14 cellular contexts compared by ENCODE assay signal in genomic region chr11:124934862-124935547, GRCh38. TPM values are rescaled to one million over a fixed set of nuclear protein-coding genes. Genes with fewer than 3 reads are reported as not detected.
DNase-seq lines count a peak whose midpoint lies in the region; ATAC-seq, FAIRE-seq and TF ChIP-seq lines count a peak whose summit lies in the region.
"Had no signal": no experiment of that assay in that cellular context is flagged by ENCODE, and none has a peak within 500 bp of the region (broad histone marks: within the 10 kb centered on the region; RNA-seq: fewer than 3 reads in every experiment).

No MANE protein-coding gene starts in this region.

- no peak overlapping the region for H3K4ac ChIP-seq in H1 (replicated peaks; ENCODE audit: insufficient read length, low read depth, low read length)

- CTCF ChIA-PET in H1 (lab: Charles Lee; ENCODE audit: partially characterized antibody), result interaction anchor here (0.6 to 5.8 kb wide), 20 partner anchors 10 to 494 kb away, joined by 3 to 38 read pairs (median 4); partner anchors contain the start of genes CCDC15, HEPN1 and SLC37A2

- no peak for TF ChIP-seq EP300 in H1 (IDR thresholded peaks at IDR 0.05; ENCODE audit: borderline replicate concordance in 1 of 2, low read depth in 2 of 2, low read length in 2 of 2)

- no peak overlapping the region for H3K14ac ChIP-seq in H1 (ENCODE audit: insufficient read length)

- H3K79me2 ChIP-seq in H1 (ENCODE audit: control insufficient read depth in 1 of 2, insufficient read depth in 2 of 2, low read length in 2 of 2), result no peaks in the 10 kb centered on the region

- no peak overlapping the region for H2BK120ac ChIP-seq in H1 (replicated peaks; ENCODE audit: low read depth, low read length)

- peaks cover 0 to 3% (median 0%) of the 10 kb centered on the region in 4 experiments; a peak in 1 of 7 replicates for H3K4me1 ChIP-seq in H1 (replicated peaks in 1 of 4; ENCODE audit: control insufficient read depth in 3 of 4, insufficient read depth in 4 of 4, low read length in 3 of 4)

- H2BK5ac ChIP-seq in H1 (ENCODE audit: low read depth, low read length), result no peak overlapping the region

- H3K9ac ChIP-seq in H1 (replicated peaks in 1 of 4; ENCODE audit: extremely low read depth in 1 of 4, low read depth in 3 of 4, low read length in 3 of 4), result no peak overlapping the region

- no peaks in the 10 kb centered on the region for H3K36me3 ChIP-seq in H1 (ENCODE audit: control insufficient read depth in 2 of 4, insufficient read depth in 4 of 4, low read length in 3 of 4)

- no peak overlapping the region for H3K27ac ChIP-seq in H1 (ENCODE audit: low read depth, low read length)

- ATAC-seq in HG03432 (IDR thresholded peaks at IDR 0.05; ENCODE audit: unreplicated experiment) (no peak), HG03469 (IDR thresholded peaks at IDR 0.05; ENCODE audit: unreplicated experiment) (no peak), GM18520 (IDR thresholded peaks at IDR 0.05; ENCODE audit: unreplicated experiment) (no peak)
- ATAC-seq: left colon had no signal

- no peaks in the 10 kb centered on the region; the same call in 1 of the 2 replicates for H3K23me2 ChIP-seq in H1 (ENCODE audit: low read depth, low read length)

- H2BK20ac ChIP-seq in H1 (ENCODE audit: low read length), result no peak overlapping the region

- H2BK12ac ChIP-seq in H1 (ENCODE audit: low read depth, low read length), result no peak overlapping the region

- H2BK15ac ChIP-seq in H1 (ENCODE audit: low read length), result no peak overlapping the region

- no peak overlapping the region for H3K56ac ChIP-seq in H1 (replicated peaks; ENCODE audit: insufficient read length, low read depth, low read length)

- H3K79me1 ChIP-seq in H1 (ENCODE audit: low read depth, low read length), result no peaks in the 10 kb centered on the region

- peak; percentile 68 for DNase-seq in AG20443 (ENCODE audit: low spot score)
- DNase-seq in LHCN-M2 (ENCODE audit: low read depth), result peak; percentile 81
- no peak for DNase-seq in H1 (ENCODE audit: low read depth in 1 of 2, low spot score in 2 of 2)
- DNase-seq in midbrain (lab: John Stamatoyannopoulos, UW), result peak; percentile 63
- DNase-seq in RKO (ENCODE audit: low spot score), result no peak
- DNase-seq: activated CD4-positive, alpha-beta T cell treated with anti-CD3 and anti-CD28 coated beads for 4 hours; activated naive CD4-positive, alpha-beta T cell; left colon; retina had no signal

- POLR2A ChIA-PET in H1 (lab: Charles Lee; ENCODE audit: partially characterized antibody), result interaction anchor here (0.6 kb wide), 1 partner anchor 153 kb away, joined by 3 read pairs; no protein-coding TSS in a partner anchor

- H4K5ac ChIP-seq in H1 (ENCODE audit: insufficient read length, low read depth, low read length), result no peak overlapping the region

- 88% methylated on average over 4 of the region's 4 CpGs; no CpG with 5 or more reads in 1 of the 2 experiments for WGBS in H1 (ENCODE audit: extremely low coverage in 1 of 2, insufficient coverage in 1 of 2, insufficient read length in 1 of 2, insufficient replicate concordance in 2 of 2, low coverage in 1 of 2, low lambda C conversion rate in 2 of 2, missing lambda C conversion rate in 1 of 2), 2 experiments

- H3K27me3 ChIP-seq in H1 (replicated peaks in 1 of 4; ENCODE audit: control insufficient read depth in 3 of 4, extremely low read depth in 1 of 4, insufficient read depth in 3 of 4, low read length in 3 of 4), result peaks cover 0 to 2% (median 0%) of the 10 kb centered on the region in 4 experiments; a peak in 4 of 7 replicates

- no peak overlapping the region for H3K4me2 ChIP-seq in H1 (ENCODE audit: insufficient read depth in 1 of 2, low read depth in 2 of 2, low read length in 2 of 2)

- H3K9me3 ChIP-seq in H1 (ENCODE audit: insufficient read depth in 2 of 2, low read depth in 1 of 2, low read length in 1 of 2), result no peaks in the 10 kb centered on the region

- H4K8ac ChIP-seq in H1 (ENCODE audit: extremely low read depth, insufficient read depth, low read length), result no peak overlapping the region

- no peak overlapping the region for H3K4me3 ChIP-seq in H1 (ENCODE audit: extremely low read depth in 1 of 4, insufficient read depth in 2 of 4, low read depth in 3 of 4, low read length in 4 of 4)

- no peak overlapping the region for H2AK5ac ChIP-seq in H1 (ENCODE audit: low read depth, low read length)

- no peak overlapping the region for H3K18ac ChIP-seq in H1 (ENCODE audit: extremely low read depth, low read length)

- peak in 2 of 3 experiments; percentile 1 to 14; a peak in 1 of 4 replicates for TF ChIP-seq CTCF in H1 (IDR thresholded peaks at IDR 0.05; ENCODE audit: control extremely low read depth in 1 of 3, insufficient read depth in 1 of 3, low read depth in 1 of 3, low read length in 3 of 3)

- H2AFZ ChIP-seq in H1 (ENCODE audit: low read length), result no peak overlapping the region

- no peak overlapping the region for H3K23ac ChIP-seq in H1 (ENCODE audit: insufficient read length)

- FAIRE-seq in H1 (lab: Jason Lieb, UNC), result no peak
- FAIRE-seq: endometrium had no signal

- TF ChIP-seq RAD21 in H1 (IDR thresholded peaks at IDR 0.05 in 1 of 2, conservative IDR thresholded peaks at IDR 0.05 in 1 of 2; ENCODE audit: low read depth in 2 of 2, low read length in 2 of 2), result 0 out of 4 replicates have a peak, but pooled peaks of 1 of the 2 experiments have one; percentile 2

- no peak overlapping the region for H4K91ac ChIP-seq in H1 (replicated peaks; ENCODE audit: insufficient read length, low read length)

- no peaks in the 10 kb centered on the region for H4K20me1 ChIP-seq in H1 (replicated peaks in 1 of 2; ENCODE audit: control insufficient read depth in 1 of 2, insufficient read depth in 2 of 2, low read length in 2 of 2)

- no peak for TF ChIP-seq POLR2A in H1 (IDR thresholded peaks at IDR 0.05; ENCODE audit: control extremely low read depth in 1 of 2, low read depth in 2 of 2, low read length in 2 of 2)

TF ChIP-seq in H1, 55 proteins besides CTCF, POLR2A, EP300 and RAD21:
- no peak for TF ChIP-seq CREB1 (IDR thresholded peaks at IDR 0.05)
- no peak for TF ChIP-seq CHD1 (IDR thresholded peaks at IDR 0.05; ENCODE audit: low read depth, low read length)

RNA-seq across cellular contexts. Expression of gene HEPACAM, which starts 0.8 kb away (rescaled TPM):
- 0.13 TPM in 1 of 2 replicates, not detected in the other for total RNA-seq in LHCN-M2 (2014; rRNA removed)
- 0.11 TPM for polyA plus RNA-seq in LHCN-M2 (2012)
- total RNA-seq in H1 (2021; fragmentation: NEBNext Ultra II Directional; extraction: Animal tissue kit (Norgen Biotek cat#: 25700)), result not detected in 2 replicates
- not detected in 2 replicates for polyA plus RNA-seq in H1 (2011; rRNA removed)
- polyA plus RNA-seq in H1 (2011; cell fraction: cytosol; rRNA removed), result 0.10 TPM
- 0.06 TPM for polyA plus RNA-seq in H1 (2011; cell fraction: nucleus; rRNA removed)
- not detected in 4 replicates for polyA plus RNA-seq in H1 (2012, experiment 1 of 2)
- not detected for polyA plus RNA-seq in H1 (2012, experiment 2 of 2)
- polyA plus RNA-seq in H1 (2013, experiment 1 of 2), result 0.02 TPM
- not detected for polyA plus RNA-seq in H1 (2013, experiment 2 of 2)
- not detected in 2 replicates for polyA minus RNA-seq in H1 (2011; rRNA and poly(A)+ RNA removed)
- not detected for polyA minus RNA-seq in H1 (2011; cell fraction: cytosol; rRNA and poly(A)+ RNA removed)
- polyA minus RNA-seq in H1 (2011; cell fraction: nucleus; rRNA and poly(A)+ RNA removed), result 0.20 TPM
- total RNA-seq: SK-MEL-5 had no signal

RNA-seq across cellular contexts. Expression of gene HEPN1, which starts 16.0 kb away (rescaled TPM):
- total RNA-seq in LHCN-M2 (2014; rRNA removed), result not detected in 2 replicates
- polyA plus RNA-seq in LHCN-M2 (2012), result not detected
- total RNA-seq in H1 (2021; fragmentation: NEBNext Ultra II Directional; extraction: Animal tissue kit (Norgen Biotek cat#: 25700)), result not detected in 2 replicates
- polyA plus RNA-seq in H1 (2011; rRNA removed), result not detected in 2 replicates
- not detected for polyA plus RNA-seq in H1 (2011; cell fraction: cytosol; rRNA removed)
- polyA plus RNA-seq in H1 (2011; cell fraction: nucleus; rRNA removed), result 0.07 TPM
- not detected in 4 replicates for polyA plus RNA-seq in H1 (2012, experiment 1 of 2)
- not detected for polyA plus RNA-seq in H1 (2012, experiment 2 of 2)
- polyA plus RNA-seq in H1 (2013, experiment 1 of 2), result not detected
- polyA plus RNA-seq in H1 (2013, experiment 2 of 2), result not detected
- polyA minus RNA-seq in H1 (2011; rRNA and poly(A)+ RNA removed), result 0.16 TPM in 1 of 2 replicates, not detected in the other
- not detected for polyA minus RNA-seq in H1 (2011; cell fraction: cytosol; rRNA and poly(A)+ RNA removed)
- polyA minus RNA-seq in H1 (2011; cell fraction: nucleus; rRNA and poly(A)+ RNA removed), result not detected
- total RNA-seq: left colon, SK-MEL-5 had no signal

RNA-seq across cellular contexts. Expression of gene CCDC15, which starts 19.0 kb away (rescaled TPM):
- total RNA-seq in LHCN-M2 (2014; rRNA removed), result 13.3 and 16.0 TPM in 2 replicates
- 1.5 TPM for polyA plus RNA-seq in LHCN-M2 (2012)
- total RNA-seq in H1 (2021; fragmentation: NEBNext Ultra II Directional; extraction: Animal tissue kit (Norgen Biotek cat#: 25700)), result 3.1 and 4.0 TPM in 2 replicates
- polyA plus RNA-seq in H1 (2011; rRNA removed), result 0.64 and 1.5 TPM in 2 replicates
- 1.4 TPM for polyA plus RNA-seq in H1 (2011; cell fraction: cytosol; rRNA removed)
- polyA plus RNA-seq in H1 (2011; cell fraction: nucleus; rRNA removed), result 1.2 TPM
- polyA plus RNA-seq in H1 (2012, experiment 1 of 2), result 1.2 to 1.7 TPM (median 1.3 TPM) in 4 replicates
- polyA plus RNA-seq in H1 (2012, experiment 2 of 2), result 0.13 TPM
- polyA plus RNA-seq in H1 (2013, experiment 1 of 2), result 2.9 TPM
- 2.9 TPM for polyA plus RNA-seq in H1 (2013, experiment 2 of 2)
- 1.9 and 3.7 TPM in 2 replicates for polyA minus RNA-seq in H1 (2011; rRNA and poly(A)+ RNA removed)
- polyA minus RNA-seq in H1 (2011; cell fraction: cytosol; rRNA and poly(A)+ RNA removed), result 2.7 TPM
- polyA minus RNA-seq in H1 (2011; cell fraction: nucleus; rRNA and poly(A)+ RNA removed), result 7.5 TPM

RNA-seq across cellular contexts. Expression of gene ROBO4, which starts 37.3 kb away (rescaled TPM):
- 23.4 and 26.9 TPM in 2 replicates for total RNA-seq in LHCN-M2 (2014; rRNA removed)
- 13.4 TPM for polyA plus RNA-seq in LHCN-M2 (2012)
- not detected in 2 replicates for total RNA-seq in H1 (2021; fragmentation: NEBNext Ultra II Directional; extraction: Animal tissue kit (Norgen Biotek cat#: 25700))
- polyA plus RNA-seq in H1 (2011; rRNA removed), result 0.03 TPM in 1 of 2 replicates, not detected in the other
- not detected for polyA plus RNA-seq in H1 (2011; cell fraction: cytosol; rRNA removed)
- not detected for polyA plus RNA-seq in H1 (2011; cell fraction: nucleus; rRNA removed)
- polyA plus RNA-seq in H1 (2012, experiment 1 of 2), result 0.06 TPM in 1 of 4 replicates, not detected in the others
- polyA plus RNA-seq in H1 (2012, experiment 2 of 2), result 0.07 TPM
- not detected for polyA plus RNA-seq in H1 (2013, experiment 1 of 2)
- polyA plus RNA-seq in H1 (2013, experiment 2 of 2), result not detected
- polyA minus RNA-seq in H1 (2011; rRNA and poly(A)+ RNA removed), result not detected in 2 replicates
- polyA minus RNA-seq in H1 (2011; cell fraction: cytosol; rRNA and poly(A)+ RNA removed), result not detected
- not detected for polyA minus RNA-seq in H1 (2011; cell fraction: nucleus; rRNA and poly(A)+ RNA removed)
- total RNA-seq: SK-MEL-5 had no signal

Comparison
In these comparisons a context has a peak if more than half of its experiments do, and no peak if none do; other contexts are left out.
1. DNase-seq: peak in AG20443 (single experiment), LHCN-M2 (single experiment) and midbrain (single experiment); none in H1 (0 of 2) and RKO (single experiment).